1 cellular context compared by ENCODE assay signal in genomic region chr17:42221886-42222745, GRCh38.
TF ChIP-seq lines count a peak whose summit lies in the region.

No MANE protein-coding gene starts in this region.

TF ChIP-seq in SK-N-SH treated with all-trans-retinoic acid at 6 μM for 48 hours, 23 proteins besides CTCF, POLR2A, EP300 and RAD21 (continued from another document):
- no peak for TF ChIP-seq PATZ1 (CRISPR knock-in tag; IDR thresholded peaks at IDR 0.05; ENCODE audit: borderline replicate concordance)
- TF ChIP-seq TCF4 (CRISPR knock-in tag; IDR thresholded peaks at IDR 0.05; ENCODE audit: borderline replicate concordance), result no peak
TF ChIP-seq in SK-N-SH treated with all-trans-retinoic acid at 6 μM for 48 hours: peak in this region for 0.
